In the genomic region with DNA sequence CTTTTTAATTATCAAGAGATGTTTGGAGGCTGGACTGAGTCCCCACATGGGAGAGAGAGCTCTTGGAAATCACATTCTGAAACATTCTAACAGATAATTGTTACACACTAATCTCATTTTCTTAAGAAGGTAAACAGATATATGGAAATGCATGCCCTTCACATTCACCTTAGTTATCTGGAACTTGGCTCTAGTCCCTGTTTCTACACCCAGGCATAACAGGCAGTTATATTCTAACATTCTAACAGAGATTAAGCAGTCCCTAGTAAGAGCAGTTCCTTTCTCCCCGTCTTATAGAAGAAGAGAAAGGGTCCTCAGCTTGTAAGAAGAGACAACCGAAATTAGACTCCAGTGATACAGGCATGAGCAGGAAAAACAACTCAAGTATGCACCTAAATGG, we compare ENCODE assay signal across 13 cellular contexts.
"Had no signal": no experiment of that assay in that cellular context is flagged by ENCODE, and none has a peak within 500 bp of the region (broad histone marks: within the 10 kb centered on the region; RNA-seq: fewer than 3 reads in every experiment).

No MANE protein-coding gene starts in this region.

- H3K4me1 ChIP-seq: breast epithelium, testis had no signal

- H3K4me1 Mint-ChIP-seq: activated CD4-positive, alpha-beta memory T cell treated with anti-CD3 and anti-CD28 coated beads, Interleukin-2, amount 10 ng/mL, durations not matched to agents 7 days and 5 days; activated CD4-positive, alpha-beta T cell treated with anti-CD3 and anti-CD28 coated beads for 36 hours; activated naive CD8-positive, alpha-beta T cell treated with anti-CD3 and anti-CD28 coated beads for 36 hours; stimulated activated naive CD8-positive, alpha-beta T cell treated with anti-CD3 and anti-CD28 coated beads, Interleukin-15, amount 100 ng/mL, for 72 hours had no signal

- H3K36me3 ChIP-seq: breast epithelium, WERI-Rb-1 had no signal

- H2AFZ ChIP-seq: hepatocyte had no signal

- H3K27me3 ChIP-seq: breast epithelium, hepatocyte, testis had no signal

- H3K27ac Mint-ChIP-seq: activated CD4-positive, alpha-beta memory T cell treated with anti-CD3 and anti-CD28 coated beads, Interleukin-2, amount 10 ng/mL, durations not matched to agents 7 days and 5 days; activated CD4-positive, alpha-beta T cell treated with anti-CD3 and anti-CD28 coated beads for 36 hours; activated naive CD8-positive, alpha-beta T cell treated with anti-CD3 and anti-CD28 coated beads for 36 hours; stimulated activated naive CD8-positive, alpha-beta T cell treated with anti-CD3 and anti-CD28 coated beads, Interleukin-15, amount 100 ng/mL, for 72 hours had no signal

- H3K79me2 ChIP-seq: hepatocyte had no signal

- H3K4me3 ChIP-seq: breast epithelium, hepatocyte, testis had no signal

- ATAC-seq: activated CD4-positive, alpha-beta T cell treated with anti-CD3 and anti-CD28 coated beads for 36 hours; stimulated activated naive CD8-positive, alpha-beta T cell treated with anti-CD3 and anti-CD28 coated beads, Interleukin-15, amount 100 ng/mL, for 72 hours had no signal

- DNase-seq: activated CD4-positive, alpha-beta memory T cell treated with anti-CD3 and anti-CD28 coated beads, Interleukin-2, amount 10 ng/mL, durations not matched to agents 7 days and 5 days; activated CD4-positive, alpha-beta T cell treated with anti-CD3 and anti-CD28 coated beads for 36 hours; activated gamma-delta T cell; activated naive CD8-positive, alpha-beta T cell treated with anti-CD3 and anti-CD28 coated beads for 36 hours; activated T-cell treated with anti-CD3 and anti-CD28 coated beads, Interleukin-2, amount 50 U/mL, for 48 hours; kidney; midbrain; stimulated activated CD4-positive, alpha-beta T cell treated with anti-CD3 and anti-CD28 coated beads, Interleukin-4, amount 100 ng/mL, for 4 hours; stimulated activated naive CD8-positive, alpha-beta T cell treated with anti-CD3 and anti-CD28 coated beads, Interleukin-15, amount 100 ng/mL, for 72 hours; testis; WERI-Rb-1 had no signal

- H3K27ac ChIP-seq: breast epithelium, hepatocyte, testis, WERI-Rb-1 had no signal

- H3K36me3 Mint-ChIP-seq: activated naive CD8-positive, alpha-beta T cell treated with anti-CD3 and anti-CD28 coated beads for 36 hours had no signal

- H3K9me3 Mint-ChIP-seq: activated CD4-positive, alpha-beta memory T cell treated with anti-CD3 and anti-CD28 coated beads, Interleukin-2, amount 10 ng/mL, durations not matched to agents 7 days and 5 days had no signal

- H3K4me3 Mint-ChIP-seq: activated CD4-positive, alpha-beta memory T cell treated with anti-CD3 and anti-CD28 coated beads, Interleukin-2, amount 10 ng/mL, durations not matched to agents 7 days and 5 days; activated CD4-positive, alpha-beta T cell treated with anti-CD3 and anti-CD28 coated beads for 36 hours; activated naive CD8-positive, alpha-beta T cell treated with anti-CD3 and anti-CD28 coated beads for 36 hours; stimulated activated naive CD8-positive, alpha-beta T cell treated with anti-CD3 and anti-CD28 coated beads, Interleukin-15, amount 100 ng/mL, for 72 hours had no signal

- H3K27me3 Mint-ChIP-seq: activated CD4-positive, alpha-beta memory T cell treated with anti-CD3 and anti-CD28 coated beads, Interleukin-2, amount 10 ng/mL, durations not matched to agents 7 days and 5 days; activated CD4-positive, alpha-beta T cell treated with anti-CD3 and anti-CD28 coated beads for 36 hours had no signal

- H3K9me3 ChIP-seq: breast epithelium, testis had no signal

- FAIRE-seq: kidney had no signal
